1 cellular context compared by ENCODE assay signal in the genomic region with DNA sequence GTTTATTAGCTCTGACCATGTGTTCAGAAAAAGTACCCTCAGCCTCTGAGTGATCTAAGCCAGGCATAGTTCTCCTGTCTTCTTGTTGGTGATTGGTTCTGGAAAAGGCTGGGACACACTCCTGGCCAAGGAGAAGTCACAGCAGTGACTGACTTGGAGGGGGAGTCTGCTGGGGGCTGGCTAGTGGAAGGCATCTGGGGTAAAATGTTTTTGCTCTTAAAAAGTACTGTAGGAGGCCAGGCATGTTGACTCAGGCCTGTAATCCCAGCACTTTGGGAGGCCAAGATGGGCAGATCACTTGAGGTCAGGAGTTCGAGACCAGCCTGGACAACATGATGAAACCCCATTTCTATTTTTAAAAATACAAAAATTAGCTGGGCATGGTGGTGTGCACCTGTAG.
TF ChIP-seq lines count a peak whose summit lies in the region.

No MANE protein-coding gene starts in this region.

TF ChIP-seq in WTC11, 78 proteins besides CTCF, POLR2A, EP300 and RAD21 (continued from another document):
- TF ChIP-seq ZNF281 (CRISPR knock-in tag; IDR thresholded peaks at IDR 0.05) = no peak
- no peak for TF ChIP-seq SOX15 (CRISPR knock-in tag; IDR thresholded peaks at IDR 0.05)
- no peak for TF ChIP-seq PRDM15 (CRISPR knock-in tag; IDR thresholded peaks at IDR 0.05)
- TF ChIP-seq ZNF232 (CRISPR knock-in tag; IDR thresholded peaks at IDR 0.05) = no peak
- no peak for TF ChIP-seq TCF7 (CRISPR knock-in tag; IDR thresholded peaks at IDR 0.05; ENCODE audit: low read depth)
- no peak for TF ChIP-seq PRRX2 (CRISPR knock-in tag; IDR thresholded peaks at IDR 0.05)
- TF ChIP-seq ZNF416 (CRISPR knock-in tag; IDR thresholded peaks at IDR 0.05) = no peak
- no peak for TF ChIP-seq ZNF219 (CRISPR knock-in tag; IDR thresholded peaks at IDR 0.05; ENCODE audit: borderline replicate concordance)
- no peak for TF ChIP-seq SMAD3 (CRISPR knock-in tag; IDR thresholded peaks at IDR 0.05; ENCODE audit: borderline replicate concordance)
- TF ChIP-seq USF1 (CRISPR knock-in tag; IDR thresholded peaks at IDR 0.05) = no peak
- TF ChIP-seq, protein P1, sequence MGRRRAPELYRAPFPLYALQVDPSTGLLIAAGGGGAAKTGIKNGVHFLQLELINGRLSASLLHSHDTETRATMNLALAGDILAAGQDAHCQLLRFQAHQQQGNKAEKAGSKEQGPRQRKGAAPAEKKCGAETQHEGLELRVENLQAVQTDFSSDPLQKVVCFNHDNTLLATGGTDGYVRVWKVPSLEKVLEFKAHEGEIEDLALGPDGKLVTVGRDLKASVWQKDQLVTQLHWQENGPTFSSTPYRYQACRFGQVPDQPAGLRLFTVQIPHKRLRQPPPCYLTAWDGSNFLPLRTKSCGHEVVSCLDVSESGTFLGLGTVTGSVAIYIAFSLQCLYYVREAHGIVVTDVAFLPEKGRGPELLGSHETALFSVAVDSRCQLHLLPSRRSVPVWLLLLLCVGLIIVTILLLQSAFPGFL (CRISPR knock-in tag; IDR thresholded peaks at IDR 0.05; ENCODE audit: borderline replicate concordance) = no peak
- no peak for TF ChIP-seq E2F4 (CRISPR knock-in tag; IDR thresholded peaks at IDR 0.05; ENCODE audit: borderline replicate concordance, low read depth)
- TF ChIP-seq ZMAT4 (CRISPR knock-in tag; IDR thresholded peaks at IDR 0.05) = no peak
